Comparison of ENCODE assay signal across 24 cellular contexts in the genomic region with DNA sequence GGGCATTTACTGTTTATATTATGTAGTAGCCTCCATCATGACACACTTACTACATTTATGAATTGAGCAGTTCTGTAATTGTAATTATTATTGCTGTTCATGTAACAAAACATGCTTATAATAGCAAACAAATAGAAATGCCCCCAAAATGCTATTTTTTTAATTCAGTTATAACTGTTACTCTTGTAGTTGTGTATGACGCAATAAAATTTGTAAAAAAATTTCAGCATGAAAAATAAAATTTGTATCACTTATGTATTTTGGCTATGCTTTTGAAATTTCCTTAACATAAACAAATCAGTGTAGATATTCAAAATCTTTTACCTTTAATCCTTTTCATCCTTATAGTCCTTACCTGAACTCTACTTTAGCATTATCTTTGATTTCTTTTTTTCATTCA.
"Had no signal": no experiment of that assay in that cellular context is flagged by ENCODE, and none has a peak within 500 bp of the region (broad histone marks: within the 10 kb centered on the region; RNA-seq: fewer than 3 reads in every experiment).

No MANE protein-coding gene starts in this region.

- ATAC-seq: foreskin keratinocyte, gastroesophageal sphincter, heart left ventricle, left cardiac atrium, left lung, left ventricle myocardium superior, lower lobe of right lung, mucosa of descending colon had no signal

- DNase-seq: dermis blood vessel endothelial cell; dorsolateral prefrontal cortex; effector CD4-positive, alpha-beta T cell; effector memory CD4-positive, alpha-beta T cell; foreskin keratinocyte; heart left ventricle; hypothalamus; immature natural killer cell; left cardiac atrium; left lung; left ventricle myocardium superior; lower lobe of right lung; mesenchymal stem cell; mucosa of descending colon; naive B cell had no signal

- H3K27me3 ChIP-seq: dorsolateral prefrontal cortex, esophagus muscularis mucosa, foreskin keratinocyte, gastroesophageal sphincter, heart left ventricle, hepatocyte, left lung had no signal

- H3K4me1 Mint-ChIP-seq: mesothelial cell of epicardium had no signal

- H3K9me3 Mint-ChIP-seq: immature natural killer cell had no signal

- H3K27ac ChIP-seq: coronary artery, dorsolateral prefrontal cortex, esophagus muscularis mucosa, foreskin keratinocyte, gastroesophageal sphincter, heart left ventricle, hepatocyte, left lung, lower lobe of right lung had no signal

- H2AFZ ChIP-seq: hepatocyte had no signal

- H3K4me3 ChIP-seq: coronary artery, dorsolateral prefrontal cortex, esophagus muscularis mucosa, gastroesophageal sphincter, heart left ventricle, hepatocyte, left lung, lower lobe of right lung, mucosa of descending colon had no signal

- H3K4me1 ChIP-seq: esophagus muscularis mucosa, foreskin keratinocyte, gastroesophageal sphincter, heart left ventricle, left lung, lower lobe of right lung had no signal

- H3K27me3 Mint-ChIP-seq: naive B cell had no signal

- FAIRE-seq: colon, endothelial cell of umbilical vein, frontal cortex, keratinocyte had no signal

- H3K4me2 ChIP-seq: hepatocyte had no signal

- H3K4me3 Mint-ChIP-seq: immature natural killer cell, mesothelial cell of epicardium, naive B cell had no signal

- H3K27ac Mint-ChIP-seq: immature natural killer cell, mesothelial cell of epicardium, naive B cell had no signal

- H3K9me3 ChIP-seq: esophagus muscularis mucosa, gastroesophageal sphincter, left lung, lower lobe of right lung had no signal
